1 cellular context compared by ENCODE assay signal in the genomic region with DNA sequence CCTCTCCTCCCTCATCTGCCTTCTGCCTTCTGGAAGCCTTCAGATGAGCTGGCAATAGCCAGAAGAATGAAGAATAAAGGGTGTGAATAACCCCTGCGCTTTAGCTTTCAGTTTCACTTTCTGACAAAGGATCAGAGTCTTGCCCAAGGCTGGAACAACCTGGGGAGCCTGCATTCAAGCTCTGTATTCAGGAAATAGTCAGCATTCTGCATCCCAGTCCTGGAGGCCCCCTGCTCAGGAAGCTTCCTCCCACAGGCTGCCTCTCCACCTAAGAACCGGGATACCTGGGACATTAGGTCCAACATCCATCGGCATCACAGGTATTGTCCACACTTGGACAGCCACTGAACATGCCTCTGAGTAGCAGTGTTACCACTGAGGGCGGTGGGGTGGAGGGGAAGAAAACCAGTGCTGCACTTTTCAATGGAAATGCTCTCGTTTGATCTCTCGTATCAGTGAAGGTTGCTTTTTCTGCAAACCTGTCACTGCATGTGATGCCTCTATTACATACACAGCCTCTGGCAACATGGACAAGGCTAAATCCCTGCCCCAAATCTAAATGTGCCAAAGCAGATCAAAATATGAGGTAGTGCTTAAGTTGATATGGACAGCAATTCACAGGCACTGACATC.
TF ChIP-seq lines count a peak whose summit lies in the region.

No MANE protein-coding gene starts in this region.

TF ChIP-seq in GM12878, 131 proteins besides CTCF, POLR2A, EP300 and RAD21 (continued from another document):
- TF ChIP-seq TAF1 (IDR thresholded peaks at IDR 0.05; ENCODE audit: borderline replicate concordance, low read depth, low read length), result no peak
- TF ChIP-seq IRF4 (IDR thresholded peaks at IDR 0.05; ENCODE audit: low read depth, low read length), result no peak
- no peak for TF ChIP-seq TBL1XR1 (IDR thresholded peaks at IDR 0.05; ENCODE audit: low read depth, low read length)
